In genomic region chr22:50169774-50170341, GRCh38 we compare ENCODE assay signal across 8 cellular contexts. TPM values are rescaled to one million over a fixed set of nuclear protein-coding genes. Genes with fewer than 3 reads are reported as not detected.
A peak's percentile ranks its signal among the peaks of the same experiment; 100 is the strongest.
DNase-seq lines count a peak whose midpoint lies in the region; ATAC-seq and TF ChIP-seq lines count a peak whose summit lies in the region.

No MANE protein-coding gene starts in this region.

- H3K27me3 ChIP-seq in GM23338 (ENCODE audit: insufficient read depth): peaks cover 24% of the 10 kb centered on the region
- H3K27me3 ChIP-seq in PC-3 (ENCODE audit: low read length): no peaks in the 10 kb centered on the region
- H3K27me3 ChIP-seq in upper lobe of right lung: peaks cover 9% of the 10 kb centered on the region

- H3K9me3 ChIP-seq in PC-3 (ENCODE audit: low read length) (no peaks in the 10 kb centered on the region), upper lobe of right lung (no peaks in the 10 kb centered on the region)

- H4K20me1 ChIP-seq in GM23338 (replicated peaks; ENCODE audit: insufficient read depth) (no peaks in the 10 kb centered on the region), PC-3 (ENCODE audit: low read length) (no peaks in the 10 kb centered on the region)

- in situ Hi-C loops in astrocyte of the cerebellum (cut with HindIII; ENCODE audit: low sequenced_read_pairs): no loop called here

- peaks cover 27% of the 10 kb centered on the region for H3K27me3 Mint-ChIP-seq in GM23338 (ENCODE audit: insufficient read depth, low read depth, poor library complexity)
- peaks cover 26% of the 10 kb centered on the region for H3K27me3 Mint-ChIP-seq in mesothelial cell of epicardium (ENCODE audit: low read depth)

- POLR2A ChIA-PET in PC-3 (lab: Charles Lee; ENCODE audit: unreplicated experiment): interaction anchor here (0.6 kb wide), 1 partner anchor 119 kb away, joined by 3 read pairs; no protein-coding TSS in a partner anchor

- no peaks in the 10 kb centered on the region for H3K36me3 ChIP-seq in GM23338 (ENCODE audit: insufficient read depth)
- no peaks in the 10 kb centered on the region for H3K36me3 ChIP-seq in PC-3 (ENCODE audit: low read depth, low read length)
- no peaks in the 10 kb centered on the region for H3K36me3 ChIP-seq in upper lobe of right lung

- H3K9me3 Mint-ChIP-seq in GM23338 (no peaks in the 10 kb centered on the region; the same call in 2 of the 3 replicates), mesothelial cell of epicardium (no peaks in the 10 kb centered on the region)

- H3K4me2 ChIP-seq in GM23338 (no peak overlapping the region; the same call in 1 of the 2 replicates), PC-3 (ENCODE audit: low read length) (peak overlapping the region; percentile 46; the same call in 1 of the 2 replicates)

- H3K27ac Mint-ChIP-seq in GM23338 (no peak overlapping the region), mesothelial cell of epicardium (no peak overlapping the region)

- no TSS peak for BruUV-seq in PC-3 (replicated peaks; lab: Mats Ljungman, UMichigan)

- H3F3A ChIP-seq in GM23338 (replicated peaks; ENCODE audit: low read depth) (no peaks in the 10 kb centered on the region), PC-3 (ENCODE audit: low read length, unreplicated experiment) (no peaks in the 10 kb centered on the region)

- H3K4me1 Mint-ChIP-seq in GM23338 (peaks cover 3% of the 10 kb centered on the region; the same call in 2 of the 3 replicates), mesothelial cell of epicardium (peaks cover 8% of the 10 kb centered on the region)

- no peak overlapping the region; the same call in 1 of the 2 replicates for H3K9ac ChIP-seq in PC-3 (ENCODE audit: low read length)

- 0 out of 4 replicates have a peak, but pooled peaks of 1 of the 2 experiments have one; percentile 4 for TF ChIP-seq CTCF in GM23338 (conservative IDR thresholded peaks at IDR 0.05; ENCODE audit: low read depth in 2 of 2)
- no peak for TF ChIP-seq CTCF in PC-3 (conservative IDR thresholded peaks at IDR 0.05; ENCODE audit: low read depth, low read length)
- no peak for TF ChIP-seq CTCF in astrocyte of the cerebellum (IDR thresholded peaks at IDR 0.05; ENCODE audit: low read depth, low read length, missing control alignments)
- TF ChIP-seq CTCF in mesothelial cell of epicardium (IDR thresholded peaks at IDR 0.05; ENCODE audit: unreplicated experiment): no peak
- TF ChIP-seq CTCF in upper lobe of right lung (IDR thresholded peaks at IDR 0.05): no peak

- H3K4me3 ChIP-seq in GM23338 (peak overlapping the region; percentile 50; the same call in 1 of the 2 replicates), PC-3 (ENCODE audit: low read length) (peak overlapping the region; percentile 48), astrocyte of the cerebellum (ENCODE audit: low read depth, low read length) (peak overlapping the region; percentile 29), upper lobe of right lung (peak overlapping the region; percentile 39)

- H3K4me3 Mint-ChIP-seq in GM23338: peak overlapping the region; percentile 65
- peak overlapping the region; percentile 54 for H3K4me3 Mint-ChIP-seq in mesothelial cell of epicardium

- ATAC-seq in GM23338 (peak; percentile 43), PC-3 (no peak), upper lobe of right lung (peak; percentile 44), GM18519 (IDR thresholded peaks at IDR 0.05; ENCODE audit: low FRiP score, unreplicated experiment) (no peak), HG03108 (IDR thresholded peaks at IDR 0.05; ENCODE audit: unreplicated experiment) (no peak), HG03442 (IDR thresholded peaks at IDR 0.05; ENCODE audit: unreplicated experiment) (no peak)

- CTCF ChIA-PET in PC-3 (lab: Charles Lee): no interaction called here

- DNase-seq in GM23338 (ENCODE audit: low spot score): peak; percentile 48
- peak; percentile 46 for DNase-seq in PC-3
- DNase-seq in astrocyte of the cerebellum (ENCODE audit: low read depth): no peak
- no peak for DNase-seq in mesothelial cell of epicardium (ENCODE audit: low spot score in 2 of 2, unreplicated experiment in 2 of 2)
- no peak for DNase-seq in upper lobe of right lung

- H3K36me3 Mint-ChIP-seq in GM23338 (ENCODE audit: low read depth): no peaks in the 10 kb centered on the region
- H3K36me3 Mint-ChIP-seq in mesothelial cell of epicardium: no peaks in the 10 kb centered on the region

- H3K9me2 ChIP-seq in GM23338 (ENCODE audit: insufficient read depth): no peaks in the 10 kb centered on the region
- no peaks in the 10 kb centered on the region for H3K9me2 ChIP-seq in PC-3 (replicated peaks; ENCODE audit: low read length)

- H2AFZ ChIP-seq in GM23338 (no peak overlapping the region), PC-3 (ENCODE audit: low read length) (no peak overlapping the region)

- intact Hi-C loops in PC-3 (cut with micrococcal nuclease) (no loop called here), upper lobe of right lung (cut with DNase I) (no loop called here)

- H3K4me1 ChIP-seq in GM23338 (ENCODE audit: insufficient read depth) (0 out of 2 replicates have a peak, but pooled peaks cover 7% of the 10 kb centered on the region), PC-3 (ENCODE audit: insufficient read depth, low read length) (no peaks in the 10 kb centered on the region), upper lobe of right lung (peaks cover 5% of the 10 kb centered on the region)

- H3K27ac ChIP-seq in GM23338 (ENCODE audit: low read depth) (no peak overlapping the region), PC-3 (ENCODE audit: low read length) (no peak overlapping the region), upper lobe of right lung (no peak overlapping the region)

- no peaks in the 10 kb centered on the region for H3K79me2 ChIP-seq in GM23338 (replicated peaks; ENCODE audit: insufficient read depth)
- H3K79me2 ChIP-seq in PC-3 (ENCODE audit: low read length): no peaks in the 10 kb centered on the region; the same call in 1 of the 2 replicates

TF ChIP-seq in GM23338, 12 proteins besides CTCF, POLR2A, EP300 and RAD21 (continues in another document):
- TF ChIP-seq, protein P1, sequence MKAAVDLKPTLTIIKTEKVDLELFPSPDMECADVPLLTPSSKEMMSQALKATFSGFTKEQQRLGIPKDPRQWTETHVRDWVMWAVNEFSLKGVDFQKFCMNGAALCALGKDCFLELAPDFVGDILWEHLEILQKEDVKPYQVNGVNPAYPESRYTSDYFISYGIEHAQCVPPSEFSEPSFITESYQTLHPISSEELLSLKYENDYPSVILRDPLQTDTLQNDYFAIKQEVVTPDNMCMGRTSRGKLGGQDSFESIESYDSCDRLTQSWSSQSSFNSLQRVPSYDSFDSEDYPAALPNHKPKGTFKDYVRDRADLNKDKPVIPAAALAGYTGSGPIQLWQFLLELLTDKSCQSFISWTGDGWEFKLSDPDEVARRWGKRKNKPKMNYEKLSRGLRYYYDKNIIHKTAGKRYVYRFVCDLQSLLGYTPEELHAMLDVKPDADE (IDR thresholded peaks at IDR 0.05): no peak
- TF ChIP-seq POLR2AphosphoS5 (IDR thresholded peaks at IDR 0.05; ENCODE audit: low read depth) (no peak), CREB1 (CRISPR knock-in tag; IDR thresholded peaks at IDR 0.05; ENCODE audit: low read depth) (no peak), ZNF114 (CRISPR knock-in tag; IDR thresholded peaks at IDR 0.05) (no peak), NANOG (IDR thresholded peaks at IDR 0.05; ENCODE audit: borderline replicate concordance) (no peak), REST (IDR thresholded peaks at IDR 0.05; ENCODE audit: unreplicated experiment) (no peak), EZH2phosphoT487 (IDR thresholded peaks at IDR 0.05; ENCODE audit: unreplicated experiment) (no peak), ZNF331 (CRISPR knock-in tag; IDR thresholded peaks at IDR 0.05; ENCODE audit: low read depth) (no peak), EZH2 (IDR thresholded peaks at IDR 0.05; ENCODE audit: low read depth, unreplicated experiment) (no peak), JUNB (IDR thresholded peaks at IDR 0.05; ENCODE audit: unreplicated experiment) (no peak)

RNA-seq across cellular contexts. Expression of gene PANX2, which starts 0.7 kb away (rescaled TPM):
- total RNA-seq in GM23338 (2014; rRNA removed; shearing (Covaris generic)): 5.1 and 5.9 TPM in 2 replicates
- 2.6 and 2.8 TPM in 2 replicates for polyA plus RNA-seq in GM23338 (2016; fragmentation: Nextera tagmentation; extraction: Ambion mirVana)
- total RNA-seq in PC-3 (2014; rRNA removed): 9.4 and 11.9 TPM in 2 replicates
- 6.0 to 7.0 TPM (median 6.4 TPM) in 3 replicates for total RNA-seq in mesothelial cell of epicardium
- 3.0 TPM for total RNA-seq in upper lobe of right lung

RNA-seq across cellular contexts. Expression of gene TRABD, which starts 15.9 kb away (rescaled TPM):
- total RNA-seq in GM23338 (2014; rRNA removed; shearing (Covaris generic)): 58.6 and 66.1 TPM in 2 replicates
- 40.8 and 44.1 TPM in 2 replicates for polyA plus RNA-seq in GM23338 (2016; fragmentation: Nextera tagmentation; extraction: Ambion mirVana)
- total RNA-seq in PC-3 (2014; rRNA removed): 53.4 and 59.8 TPM in 2 replicates
- 44.3 to 44.6 TPM (median 44.4 TPM) in 3 replicates for total RNA-seq in mesothelial cell of epicardium
- total RNA-seq in upper lobe of right lung: 36.5 TPM

RNA-seq across cellular contexts. Expression of gene SELENOO, which starts 31.0 kb away (rescaled TPM):
- total RNA-seq in GM23338 (2014; rRNA removed; shearing (Covaris generic)): 16.9 and 21.3 TPM in 2 replicates
- polyA plus RNA-seq in GM23338 (2016; fragmentation: Nextera tagmentation; extraction: Ambion mirVana): 6.8 and 8.6 TPM in 2 replicates
- total RNA-seq in PC-3 (2014; rRNA removed) (32.8 and 37.4 TPM in 2 replicates), mesothelial cell of epicardium (25.5 to 28.3 TPM (median 26.9 TPM) in 3 replicates), upper lobe of right lung (17.6 TPM)

Comparison
In these comparisons a context has a peak if more than half of its experiments do, and no peak if none do; other contexts are left out.
1. ATAC-seq: peak in GM23338 (single experiment) and upper lobe of right lung (single experiment); none in PC-3 (single experiment), GM18519 (single experiment), HG03108 (single experiment) and HG03442 (single experiment).
2. DNase-seq: peak in GM23338 (single experiment) and PC-3 (single experiment); none in astrocyte of the cerebellum (single experiment), mesothelial cell of epicardium (0 of 2) and upper lobe of right lung (single experiment).
3. Peak in every context shown above with its lines, with median percentiles within 50 percentile points of each other: H3K4me3 ChIP-seq.